Comparison of ENCODE assay signal across 23 cellular contexts in genomic region chr14:49954171-49954631, GRCh38.
DNase-seq lines count a peak whose midpoint lies in the region; ATAC-seq, FAIRE-seq and TF ChIP-seq lines count a peak whose summit lies in the region.
"Had no signal": no experiment of that assay in that cellular context is flagged by ENCODE, and none has a peak within 500 bp of the region (broad histone marks: within the 10 kb centered on the region; RNA-seq: fewer than 3 reads in every experiment).

No MANE protein-coding gene starts in this region.

- H3K27me3 Mint-ChIP-seq in HFFc6 (ENCODE audit: insufficient read depth), result no peaks in the 10 kb centered on the region; the same call in 1 of the 2 replicates
- H3K27me3 Mint-ChIP-seq: activated naive CD8-positive, alpha-beta T cell treated with anti-CD3 and anti-CD28 coated beads for 36 hours; naive thymus-derived CD8-positive, alpha-beta T cell had no signal

- CTCF ChIA-PET in A549 (lab: Yijun Ruan, JAX), result interaction anchor here (0.8 to 1.5 kb wide), 5 partner anchors 8 to 89 kb away, joined by 3 to 5 read pairs (median 3); no protein-coding TSS in a partner anchor

- H3K9me3 Mint-ChIP-seq in HFFc6, result no peaks in the 10 kb centered on the region
- H3K9me3 Mint-ChIP-seq: activated naive CD8-positive, alpha-beta T cell treated with anti-CD3 and anti-CD28 coated beads for 36 hours; naive thymus-derived CD8-positive, alpha-beta T cell had no signal

- POLR2A ChIA-PET in A549 (lab: Yijun Ruan, JAX), result interaction anchor here (1.0 kb wide), 1 partner anchor 87 kb away, joined by 10 read pairs; no protein-coding TSS in a partner anchor

- ATAC-seq in A549, result peak in 1 of 2 experiments; percentile 43; a peak in 2 of 6 replicates
- peak; percentile 68 for ATAC-seq in left lung
- no peak for ATAC-seq in GM21786 (IDR thresholded peaks at IDR 0.05; ENCODE audit: unreplicated experiment)
- no peak for ATAC-seq in gastroesophageal sphincter
- ATAC-seq: naive thymus-derived CD8-positive, alpha-beta T cell had no signal

- WGBS in A549 (ENCODE audit: missing lambda C conversion rate), result 47% methylated on average over 2 of the region's 2 CpGs
- WGBS in gastroesophageal sphincter (ENCODE audit: low coverage in 1 of 2), 2 donors, result 57 to 60% methylated on average over 1 to 2 of the region's 2 CpGs

- H3K27ac ChIP-seq in A549 (peak overlapping the region in 1 of 2 experiments; percentile 55; a peak in 2 of 6 replicates), left lung (peak overlapping the region in 1 of 2 donors; percentile 36), gastroesophageal sphincter (no peak overlapping the region)
- H3K27ac ChIP-seq: left ventricle myocardium inferior, testis had no signal

- H3K36me3 ChIP-seq in left lung, result no peaks in the 10 kb centered on the region
- H3K36me3 ChIP-seq in gastroesophageal sphincter, result no peaks in the 10 kb centered on the region
- H3K36me3 ChIP-seq: left ventricle myocardium inferior had no signal

- peaks cover 64% of the 10 kb centered on the region for H3K4me1 Mint-ChIP-seq in HFFc6 (ENCODE audit: low read depth)

- no peak for TF ChIP-seq POLR2A in A549 (IDR thresholded peaks at IDR 0.05; ENCODE audit: low read length)
- TF ChIP-seq POLR2A in gastroesophageal sphincter (IDR thresholded peaks at IDR 0.05), result no peak

- intact Hi-C loops in left lung (cut with DNase I), result no loop called here

- H3K9me3 ChIP-seq in A549 (no peaks in the 10 kb centered on the region), left lung (no peaks in the 10 kb centered on the region), gastroesophageal sphincter (no peaks in the 10 kb centered on the region)
- H3K9me3 ChIP-seq: left ventricle myocardium inferior, testis had no signal

- H3K4me3 Mint-ChIP-seq in HFFc6, result no peak overlapping the region; the same call in 1 of the 2 replicates
- H3K4me3 Mint-ChIP-seq: activated naive CD8-positive, alpha-beta T cell treated with anti-CD3 and anti-CD28 coated beads for 36 hours; naive thymus-derived CD8-positive, alpha-beta T cell had no signal

- no peak for TF ChIP-seq RAD21 in A549 (conservative IDR thresholded peaks at IDR 0.05 in 1 of 2, IDR thresholded peaks at IDR 0.05 in 1 of 2)

- H3K27ac Mint-ChIP-seq in HFFc6, result peak overlapping the region; percentile 67
- H3K27ac Mint-ChIP-seq: activated naive CD8-positive, alpha-beta T cell treated with anti-CD3 and anti-CD28 coated beads for 36 hours had no signal

- no peaks in the 10 kb centered on the region for H3K36me3 Mint-ChIP-seq in HFFc6 (ENCODE audit: low read depth)
- H3K36me3 Mint-ChIP-seq: naive thymus-derived CD8-positive, alpha-beta T cell had no signal

- H3K4me1 ChIP-seq in A549 (peaks cover 58% of the 10 kb centered on the region), left lung (no peaks in the 10 kb centered on the region), gastroesophageal sphincter (no peaks in the 10 kb centered on the region)
- H3K4me1 ChIP-seq: left ventricle myocardium inferior, testis had no signal

- no peak for FAIRE-seq in A549 (lab: Jason Lieb, UNC)
- FAIRE-seq: GM18507, HTR-8/SVneo had no signal

- DNase-seq in A549 (ENCODE audit: low read depth in 1 of 2, low spot score in 1 of 2), result peak in 1 of 2 experiments; percentile 40
- DNase-seq in HFFc6, result peak; percentile 75
- peak; percentile 36 to 68 for DNase-seq in cardiac fibroblast (ENCODE audit: low read depth in 2 of 2)
- DNase-seq in left lung, result no peak
- no peak for DNase-seq in HuH-7 (ENCODE audit: low spot score)
- DNase-seq in GDM1 (lab: John Stamatoyannopoulos, UW), result no peak
- DNase-seq: ACHN; activated CD4-positive, alpha-beta T cell treated with anti-CD3 and anti-CD28 coated beads for 4 hours; activated naive CD8-positive, alpha-beta T cell treated with anti-CD3 and anti-CD28 coated beads for 36 hours; activated T-cell treated with anti-CD3 and anti-CD28 coated beads for 4 hours; Calu3; left ventricle myocardium inferior; naive thymus-derived CD8-positive, alpha-beta T cell; NCI-H2081 treated with DMSO at 0.1 percent for 48 hours; NCI-H748 treated with DMSO at 0.1 percent for 48 hours; retina; RPMI8226; stimulated activated CD8-positive, alpha-beta memory T cell treated with anti-CD3 and anti-CD28 coated beads, Interleukin-4, amount 100 ng/mL, for 48 hours; testis had no signal

- TF ChIP-seq CTCF in A549 (IDR thresholded peaks at IDR 0.05) (no peak), HFFc6 (IDR thresholded peaks at IDR 0.05) (no peak), cardiac fibroblast (IDR thresholded peaks at IDR 0.05; ENCODE audit: low read depth, low read length) (no peak), left lung (IDR thresholded peaks at IDR 0.05) (no peak), gastroesophageal sphincter (IDR thresholded peaks at IDR 0.05) (no peak)

- 0 out of 3 replicates have a peak overlapping the region, but pooled peaks have one; percentile 1 for H3K4me2 ChIP-seq in A549

- TF ChIP-seq EP300 in A549 (IDR thresholded peaks at IDR 0.05) (no peak), gastroesophageal sphincter (IDR thresholded peaks at IDR 0.05) (no peak)

- H3K27me3 ChIP-seq in left lung (no peaks in the 10 kb centered on the region), gastroesophageal sphincter (no peaks in the 10 kb centered on the region)
- H3K27me3 ChIP-seq: testis had no signal

- H3K4me3 ChIP-seq in A549, result no peak overlapping the region
- H3K4me3 ChIP-seq in cardiac fibroblast (replicated peaks in 1 of 2; ENCODE audit: low read depth in 2 of 2, low read length in 2 of 2), result no peak overlapping the region
- H3K4me3 ChIP-seq in left lung, result no peak overlapping the region
- no peak overlapping the region for H3K4me3 ChIP-seq in gastroesophageal sphincter
- H3K4me3 ChIP-seq: left ventricle myocardium inferior, testis had no signal

TF ChIP-seq in A549, 52 proteins besides CTCF, POLR2A, EP300 and RAD21:
- no peak for TF ChIP-seq EHF (CRISPR knock-in tag; IDR thresholded peaks at IDR 0.05)

Comparison
In these comparisons a context has a peak if more than half of its experiments do, and no peak if none do; other contexts are left out.
1. DNase-seq: peak in HFFc6 (single experiment) and cardiac fibroblast (2 of 2); none in left lung (0 of 2), HuH-7 (single experiment) and GDM1 (single experiment).